In genomic region chr15:64387562-64388168, GRCh38 we compare ENCODE assay signal across 8 cellular contexts. TPM values are rescaled to one million over a fixed set of nuclear protein-coding genes. Genes with fewer than 3 reads are reported as not detected.
DNase-seq lines count a peak whose midpoint lies in the region; ATAC-seq lines count a peak whose summit lies in the region.

Gene TRIP4 (plus strand): TSS chr15:64387836. CDS start chr15:64387864, 28 bp downstream.

- H3K4me1 Mint-ChIP-seq in CD4-positive, CD25-positive, alpha-beta regulatory T cell = peaks cover 7 to 25% (median 18%) of the 10 kb centered on the region in 4 donors

- peak; percentile 99 to 100 for ATAC-seq in CD4-positive, CD25-positive, alpha-beta regulatory T cell (ENCODE audit: low read depth in 2 of 2)
- ATAC-seq in GM19438 (IDR thresholded peaks at IDR 0.05; ENCODE audit: low read depth, unreplicated experiment) (peak; percentile 96), HG03575 (IDR thresholded peaks at IDR 0.05; ENCODE audit: extremely low read depth, insufficient number of reproducible peaks, low FRiP score, unreplicated experiment) (peak; percentile 72)

- no peaks in the 10 kb centered on the region for H3K27me3 Mint-ChIP-seq in CD4-positive, CD25-positive, alpha-beta regulatory T cell

- H3K27ac Mint-ChIP-seq in CD4-positive, CD25-positive, alpha-beta regulatory T cell = peak within 1 kb of the TSS; percentile 95 to 99 (median 98)

- peak within 1 kb of the TSS; percentile 80 for H3K27ac ChIP-seq in CD4-positive, CD25-positive, alpha-beta regulatory T cell (ENCODE audit: insufficient read depth, low read length, poor library complexity, severe bottlenecking)

- H3K36me3 ChIP-seq in CD4-positive, CD25-positive, alpha-beta regulatory T cell (ENCODE audit: control insufficient read depth, insufficient read depth, low read length) = no peaks in the 10 kb centered on the region

- peaks cover 0 to 2% (median 0%) of the 10 kb centered on the region in 7 donors for H3K9me3 Mint-ChIP-seq in CD4-positive, CD25-positive, alpha-beta regulatory T cell

- peaks cover 3% of the 10 kb centered on the region for H3K36me3 Mint-ChIP-seq in CD4-positive, CD25-positive, alpha-beta regulatory T cell

- no peaks in the 10 kb centered on the region for H3K9me3 ChIP-seq in CD4-positive, CD25-positive, alpha-beta regulatory T cell (ENCODE audit: control insufficient read depth in 2 of 2, low read length in 2 of 2)

- peak within 1 kb of the TSS; percentile 97 for H3K4me3 ChIP-seq in CD4-positive, CD25-positive, alpha-beta regulatory T cell (ENCODE audit: low read depth, low read length)

- H3K4me1 ChIP-seq in CD4-positive, CD25-positive, alpha-beta regulatory T cell (ENCODE audit: control insufficient read depth, insufficient read depth, low read length, poor library complexity, severe bottlenecking) = peaks cover 18% of the 10 kb centered on the region

- H3K27me3 ChIP-seq in CD4-positive, CD25-positive, alpha-beta regulatory T cell (ENCODE audit: control insufficient read depth, insufficient read depth, low read length) = no peaks in the 10 kb centered on the region

- peak; percentile 94 to 98 (median 97) for DNase-seq in CD4-positive, CD25-positive, alpha-beta regulatory T cell
- DNase-seq in NK-92 (lab: John Stamatoyannopoulos, UW; ENCODE audit: unreplicated experiment) (peak; percentile 86), lung microvascular endothelial cell (ENCODE audit: low read depth in 2 of 2) (peak; percentile 97 to 99)
- peak; percentile 89 to 94 for DNase-seq in activated CD8-positive, alpha-beta memory T cell treated with anti-CD3 and anti-CD28 coated beads for 1 hour (ENCODE audit: extremely low read depth in 1 of 2, low read depth in 1 of 2)
- peak; percentile 89 for DNase-seq in effector CD8-positive, alpha-beta T cell (lab: John Stamatoyannopoulos, UW)
- peak; percentile 88 to 96 (median 92) for DNase-seq in stimulated activated CD4-positive, alpha-beta T cell treated with anti-CD3 and anti-CD28 coated beads, TNF-alpha, amount 100 ng/mL, for 48 hours (ENCODE audit: low read depth in 3 of 3)

- H3K4me3 Mint-ChIP-seq in CD4-positive, CD25-positive, alpha-beta regulatory T cell = peak within 1 kb of the TSS; percentile 96 to 99 (median 98)

RNA-seq across cellular contexts. Expression of gene TRIP4, which starts in this region (rescaled TPM):
- total RNA-seq in CD4-positive, CD25-positive, alpha-beta regulatory T cell = 26.3 TPM
- polyA plus RNA-seq in CD4-positive, CD25-positive, alpha-beta regulatory T cell = 10 to 100 TPM; 29.9 to 47.3 (median 39.9) TPM
- total RNA-seq in lung microvascular endothelial cell = 7.0 and 10.1 TPM in 2 replicates

Comparison
In these comparisons a context has a peak if more than half of its experiments do, and no peak if none do; other contexts are left out.
1. Peak in every context shown above with its lines: DNase-seq, ATAC-seq, H3K4me3 ChIP-seq and H3K27ac ChIP-seq.